2 cellular contexts compared by ENCODE assay signal in the genomic region with DNA sequence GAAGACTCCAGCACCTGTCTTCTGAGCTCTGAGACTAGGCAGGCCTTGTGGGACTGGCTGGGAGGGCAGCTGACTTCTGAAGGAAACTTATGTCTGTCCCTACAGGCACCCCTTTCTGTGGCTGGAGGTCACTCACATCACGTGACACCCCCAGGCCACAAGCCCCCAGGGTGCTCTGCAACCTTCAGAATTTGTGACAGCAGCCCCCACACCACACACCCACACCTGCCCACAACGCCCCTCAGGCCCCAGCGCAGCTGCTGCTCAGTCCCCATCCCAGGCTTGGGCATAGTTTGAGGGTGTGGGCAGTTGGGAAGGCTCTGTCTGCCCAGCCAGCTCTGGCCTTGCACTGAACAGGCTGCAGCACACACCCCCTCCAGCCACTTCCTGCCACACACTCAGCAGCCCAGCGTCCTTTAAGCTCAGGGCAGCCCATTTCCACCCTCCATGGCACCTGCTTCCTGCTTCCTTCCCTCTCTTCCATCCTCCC.
TF ChIP-seq lines count a peak whose summit lies in the region.

No MANE protein-coding gene starts in this region.

TF ChIP-seq in PFSK-1, 5 proteins besides CTCF, POLR2A, EP300 and RAD21 (continued from another document):
- TF ChIP-seq, protein P1, sequence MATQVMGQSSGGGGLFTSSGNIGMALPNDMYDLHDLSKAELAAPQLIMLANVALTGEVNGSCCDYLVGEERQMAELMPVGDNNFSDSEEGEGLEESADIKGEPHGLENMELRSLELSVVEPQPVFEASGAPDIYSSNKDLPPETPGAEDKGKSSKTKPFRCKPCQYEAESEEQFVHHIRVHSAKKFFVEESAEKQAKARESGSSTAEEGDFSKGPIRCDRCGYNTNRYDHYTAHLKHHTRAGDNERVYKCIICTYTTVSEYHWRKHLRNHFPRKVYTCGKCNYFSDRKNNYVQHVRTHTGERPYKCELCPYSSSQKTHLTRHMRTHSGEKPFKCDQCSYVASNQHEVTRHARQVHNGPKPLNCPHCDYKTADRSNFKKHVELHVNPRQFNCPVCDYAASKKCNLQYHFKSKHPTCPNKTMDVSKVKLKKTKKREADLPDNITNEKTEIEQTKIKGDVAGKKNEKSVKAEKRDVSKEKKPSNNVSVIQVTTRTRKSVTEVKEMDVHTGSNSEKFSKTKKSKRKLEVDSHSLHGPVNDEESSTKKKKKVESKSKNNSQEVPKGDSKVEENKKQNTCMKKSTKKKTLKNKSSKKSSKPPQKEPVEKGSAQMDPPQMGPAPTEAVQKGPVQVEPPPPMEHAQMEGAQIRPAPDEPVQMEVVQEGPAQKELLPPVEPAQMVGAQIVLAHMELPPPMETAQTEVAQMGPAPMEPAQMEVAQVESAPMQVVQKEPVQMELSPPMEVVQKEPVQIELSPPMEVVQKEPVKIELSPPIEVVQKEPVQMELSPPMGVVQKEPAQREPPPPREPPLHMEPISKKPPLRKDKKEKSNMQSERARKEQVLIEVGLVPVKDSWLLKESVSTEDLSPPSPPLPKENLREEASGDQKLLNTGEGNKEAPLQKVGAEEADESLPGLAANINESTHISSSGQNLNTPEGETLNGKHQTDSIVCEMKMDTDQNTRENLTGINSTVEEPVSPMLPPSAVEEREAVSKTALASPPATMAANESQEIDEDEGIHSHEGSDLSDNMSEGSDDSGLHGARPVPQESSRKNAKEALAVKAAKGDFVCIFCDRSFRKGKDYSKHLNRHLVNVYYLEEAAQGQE (IDR thresholded peaks at IDR 0.05; ENCODE audit: insufficient read depth in 1 of 2, low read depth in 2 of 2, low read length in 2 of 2): no peak
- TF ChIP-seq TAF1 (IDR thresholded peaks at IDR 0.05; ENCODE audit: borderline replicate concordance, insufficient read depth, low read length): no peak

TF ChIP-seq in HepG2, 621 proteins besides CTCF, POLR2A, EP300 and RAD21 (continued from another document):
- TF ChIP-seq, protein P2, sequence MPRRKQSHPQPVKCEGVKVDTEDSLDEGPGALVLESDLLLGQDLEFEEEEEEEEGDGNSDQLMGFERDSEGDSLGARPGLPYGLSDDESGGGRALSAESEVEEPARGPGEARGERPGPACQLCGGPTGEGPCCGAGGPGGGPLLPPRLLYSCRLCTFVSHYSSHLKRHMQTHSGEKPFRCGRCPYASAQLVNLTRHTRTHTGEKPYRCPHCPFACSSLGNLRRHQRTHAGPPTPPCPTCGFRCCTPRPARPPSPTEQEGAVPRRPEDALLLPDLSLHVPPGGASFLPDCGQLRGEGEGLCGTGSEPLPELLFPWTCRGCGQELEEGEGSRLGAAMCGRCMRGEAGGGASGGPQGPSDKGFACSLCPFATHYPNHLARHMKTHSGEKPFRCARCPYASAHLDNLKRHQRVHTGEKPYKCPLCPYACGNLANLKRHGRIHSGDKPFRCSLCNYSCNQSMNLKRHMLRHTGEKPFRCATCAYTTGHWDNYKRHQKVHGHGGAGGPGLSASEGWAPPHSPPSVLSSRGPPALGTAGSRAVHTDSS (CRISPR knock-in tag; conservative IDR thresholded peaks at IDR 0.05): no peak
TF ChIP-seq in HepG2: peak in this region for 1.
